15 cellular contexts compared by ENCODE assay signal in the genomic region with DNA sequence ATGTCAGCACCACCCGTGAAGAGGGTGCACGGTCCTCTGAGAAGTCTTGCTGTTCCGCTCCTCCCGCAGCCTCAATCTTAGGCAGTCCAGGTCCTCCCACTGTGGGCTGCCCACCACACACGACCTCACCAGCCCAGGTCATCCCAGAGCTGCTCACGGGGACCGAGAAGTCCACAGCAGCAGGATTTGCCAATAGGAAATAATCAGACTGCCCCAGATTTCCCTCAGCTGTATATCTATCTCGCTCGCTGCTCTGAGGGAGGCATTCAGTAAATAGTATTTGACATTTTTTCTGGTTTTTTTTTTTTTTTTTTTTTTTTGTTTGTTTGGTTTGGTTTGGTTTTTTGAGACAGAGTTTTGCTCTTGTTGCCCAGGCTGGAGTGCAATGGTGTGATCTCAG.
DNase-seq lines count a peak whose midpoint lies in the region; ATAC-seq and TF ChIP-seq lines count a peak whose summit lies in the region.
"Had no signal": no experiment of that assay in that cellular context is flagged by ENCODE, and none has a peak within 500 bp of the region (broad histone marks: within the 10 kb centered on the region; RNA-seq: fewer than 3 reads in every experiment).

No MANE protein-coding gene starts in this region.

- no peaks in the 10 kb centered on the region for H3K27me3 ChIP-seq in heart right ventricle
- no peaks in the 10 kb centered on the region for H3K27me3 ChIP-seq in esophagus (ENCODE audit: control insufficient read depth in 1 of 2, insufficient read depth in 2 of 2, low read length in 2 of 2)
- no peaks in the 10 kb centered on the region for H3K27me3 ChIP-seq in trophoblast cell (ENCODE audit: insufficient read depth, low read length)
- H3K27me3 ChIP-seq: tibial artery had no signal

- peak overlapping the region; percentile 54 for H2BK5ac ChIP-seq in trophoblast cell (ENCODE audit: low read depth, low read length, poor library complexity)

- peak overlapping the region; percentile 83 for H2AK5ac ChIP-seq in trophoblast cell (ENCODE audit: low read length)

- H3K27me3 Mint-ChIP-seq in T-helper 2 cell treated with Interferon-gamma antibody and Interleukin-4, amounts not matched to agents 5 μg/mL and 100 μg/mL, for 36 hours (ENCODE audit: low read depth), result peaks cover 10% of the 10 kb centered on the region

- no peaks in the 10 kb centered on the region for H3K4me1 Mint-ChIP-seq in stimulated activated effector memory CD8-positive, alpha-beta T cell treated with anti-CD3 and anti-CD28 coated beads, Interleukin-12 subunit alpha, Interleukin-12 subunit beta, amount 100 ng/mL, for 72 hours
- H3K4me1 Mint-ChIP-seq in T-helper 2 cell treated with Interferon-gamma antibody and Interleukin-4, amounts not matched to agents 5 μg/mL and 100 μg/mL, for 36 hours (ENCODE audit: low read depth), result no peaks in the 10 kb centered on the region
- H3K4me1 Mint-ChIP-seq: activated naive CD8-positive, alpha-beta T cell treated with anti-CD3 and anti-CD28 coated beads for 36 hours had no signal

- H3K9me3 Mint-ChIP-seq in stimulated activated effector memory CD8-positive, alpha-beta T cell treated with anti-CD3 and anti-CD28 coated beads, Interleukin-12 subunit alpha, Interleukin-12 subunit beta, amount 100 ng/mL, for 72 hours, result no peaks in the 10 kb centered on the region
- H3K9me3 Mint-ChIP-seq in T-helper 2 cell treated with Interferon-gamma antibody and Interleukin-4, amounts not matched to agents 5 μg/mL and 100 μg/mL, for 36 hours, result no peaks in the 10 kb centered on the region
- H3K9me3 Mint-ChIP-seq: activated naive CD8-positive, alpha-beta T cell treated with anti-CD3 and anti-CD28 coated beads for 36 hours had no signal

- peak overlapping the region; percentile 84 for H4K8ac ChIP-seq in trophoblast cell (ENCODE audit: low read depth, low read length)

- TF ChIP-seq CTCF in heart right ventricle (IDR thresholded peaks at IDR 0.05), result no peak

- peak overlapping the region; percentile 84 for H3K4ac ChIP-seq in trophoblast cell (ENCODE audit: low read depth, low read length)

- H3K27ac Mint-ChIP-seq in stimulated activated effector memory CD8-positive, alpha-beta T cell treated with anti-CD3 and anti-CD28 coated beads, Interleukin-12 subunit alpha, Interleukin-12 subunit beta, amount 100 ng/mL, for 72 hours, result no peak overlapping the region
- no peak overlapping the region for H3K27ac Mint-ChIP-seq in T-helper 2 cell treated with Interferon-gamma antibody and Interleukin-4, amounts not matched to agents 5 μg/mL and 100 μg/mL, for 36 hours
- H3K27ac Mint-ChIP-seq: activated naive CD8-positive, alpha-beta T cell treated with anti-CD3 and anti-CD28 coated beads for 36 hours had no signal

- H3K4me1 ChIP-seq in heart right ventricle (peaks cover 0 to 47% (median 31%) of the 10 kb centered on the region in 9 donors), esophagus (ENCODE audit: control insufficient read depth in 2 of 2, insufficient read depth in 2 of 2, low read length in 1 of 2) (peaks cover 11 to 12% of the 10 kb centered on the region in 2 donors), trophoblast cell (ENCODE audit: control insufficient read depth in 1 of 2, insufficient read depth in 2 of 2, low read length in 2 of 2) (peaks cover 11 to 12% of the 10 kb centered on the region in 2 experiments)

- peak overlapping the region; percentile 5 for H3K4me2 ChIP-seq in trophoblast cell (ENCODE audit: low read length)

- H3K23ac ChIP-seq in trophoblast cell (ENCODE audit: low read length), result no peak overlapping the region

- H3K36me3 ChIP-seq in heart right ventricle (no peaks in the 10 kb centered on the region), esophagus (ENCODE audit: control insufficient read depth in 2 of 2, insufficient read depth in 2 of 2, low read length in 1 of 2) (no peaks in the 10 kb centered on the region), trophoblast cell (ENCODE audit: control insufficient read depth in 1 of 2, insufficient read depth in 2 of 2, low read length in 2 of 2) (no peaks in the 10 kb centered on the region)
- H3K36me3 ChIP-seq: tibial artery had no signal

- intact Hi-C loops in heart right ventricle (cut with DNase I) (loop anchor here in 6 of 10 donors (5.0 to 10.0 kb wide), 5 partner anchors 82 to 166 kb away; partner anchors contain the start of gene STOX2 (in 3 of the 6)), Right ventricle myocardium superior (cut with DNase I) (no loop called here)

- H3K4me3 ChIP-seq in heart right ventricle, result peak overlapping the region in 9 of 10 donors; percentile 10 to 60 (median 47)
- no peak overlapping the region for H3K4me3 ChIP-seq in esophagus (ENCODE audit: low read depth in 1 of 2, low read length in 2 of 2)
- no peak overlapping the region for H3K4me3 ChIP-seq in trophoblast cell (ENCODE audit: low read depth, low read length)
- H3K4me3 ChIP-seq: K562 had no signal

- H3K27ac ChIP-seq in heart right ventricle (peak overlapping the region; percentile 74 to 93 (median 84)), esophagus (ENCODE audit: low read depth in 2 of 2, low read length in 1 of 2) (peak overlapping the region; percentile 87 to 89), trophoblast cell (ENCODE audit: low read depth, low read length) (peak overlapping the region; percentile 27)

- peak overlapping the region; percentile 89 for H3K18ac ChIP-seq in trophoblast cell (ENCODE audit: low read length)

- 60 to 67% methylated on average over 9 of the region's 9 CpGs for WGBS in heart right ventricle, 2 donors
- WGBS in esophagus, 2 donors, result 66% methylated on average over 9 of the region's 9 CpGs
- no CpG with 5 or more reads among the region's 9 CpGs for WGBS in trophoblast cell (ENCODE audit: extremely low coverage, insufficient coverage, insufficient read length)

- peak overlapping the region; percentile 96 for H2AFZ ChIP-seq in trophoblast cell (ENCODE audit: insufficient read depth, low read length, poor library complexity)

- H3K9me3 ChIP-seq in heart right ventricle, result no peaks in the 10 kb centered on the region
- H3K9me3 ChIP-seq in esophagus (ENCODE audit: control insufficient read depth in 2 of 2, insufficient read depth in 1 of 2, low read depth in 1 of 2, low read length in 1 of 2), result no peaks in the 10 kb centered on the region
- no peaks in the 10 kb centered on the region for H3K9me3 ChIP-seq in trophoblast cell (ENCODE audit: insufficient read depth, low read depth, low read length)
- H3K9me3 ChIP-seq: tibial artery had no signal

- peak overlapping the region; percentile 95 for H2BK12ac ChIP-seq in trophoblast cell (ENCODE audit: low read length)

- peaks cover 20% of the 10 kb centered on the region for H3K79me1 ChIP-seq in trophoblast cell (ENCODE audit: low read length)

- H3K9ac ChIP-seq in trophoblast cell (ENCODE audit: low read length), result no peak overlapping the region

- peak overlapping the region; percentile 81 for H3K14ac ChIP-seq in trophoblast cell (ENCODE audit: low read length)

- DNase-seq in heart right ventricle (no peak), Right ventricle myocardium superior (no peak), trophoblast cell (no peak), nucleus accumbens (lab: John Stamatoyannopoulos, UW) (no peak)
- no peak for DNase-seq in stimulated activated effector memory CD8-positive, alpha-beta T cell treated with anti-CD3 and anti-CD28 coated beads, Interleukin-12 subunit alpha, Interleukin-12 subunit beta, amount 100 ng/mL, for 72 hours (ENCODE audit: low spot score in 2 of 2)
- no peak for DNase-seq in activated CD4-positive, alpha-beta T cell treated with anti-CD3 and anti-CD28 coated beads, Interleukin-2, amount 50 U/mL, for 4 hours
- DNase-seq in T-helper 2 cell treated with Interferon-gamma antibody and Interleukin-4, amounts not matched to agents 5 μg/mL and 100 μg/mL, for 36 hours (ENCODE audit: low spot score), result no peak
- DNase-seq: activated naive CD8-positive, alpha-beta T cell treated with anti-CD3 and anti-CD28 coated beads for 36 hours; DMS153; foreskin melanocyte; NCI-H1694; NCI-H774; tibial artery had no signal

- no peaks in the 10 kb centered on the region for H3K36me3 Mint-ChIP-seq in stimulated activated effector memory CD8-positive, alpha-beta T cell treated with anti-CD3 and anti-CD28 coated beads, Interleukin-12 subunit alpha, Interleukin-12 subunit beta, amount 100 ng/mL, for 72 hours
- H3K36me3 Mint-ChIP-seq in T-helper 2 cell treated with Interferon-gamma antibody and Interleukin-4, amounts not matched to agents 5 μg/mL and 100 μg/mL, for 36 hours (ENCODE audit: low read depth), result no peaks in the 10 kb centered on the region
- H3K36me3 Mint-ChIP-seq: activated naive CD8-positive, alpha-beta T cell treated with anti-CD3 and anti-CD28 coated beads for 36 hours had no signal

- H3K79me2 ChIP-seq in trophoblast cell (ENCODE audit: control insufficient read depth, insufficient read depth, low read length, poor library complexity), result peaks cover 5% of the 10 kb centered on the region

- ATAC-seq in heart right ventricle (peak in 2 of 8 donors; percentile 9 to 21), Right ventricle myocardium superior (ENCODE audit: poor library complexity) (no peak)
- ATAC-seq in stimulated activated effector memory CD8-positive, alpha-beta T cell treated with anti-CD3 and anti-CD28 coated beads, Interleukin-12 subunit alpha, Interleukin-12 subunit beta, amount 100 ng/mL, for 72 hours, result no peak

- H4K12ac ChIP-seq in trophoblast cell (ENCODE audit: low read depth, low read length), result peak overlapping the region; percentile 70

- H4K91ac ChIP-seq in trophoblast cell (ENCODE audit: low read depth, low read length), result peak overlapping the region; percentile 81

- H2BK120ac ChIP-seq in trophoblast cell (ENCODE audit: insufficient read depth, low read length, poor library complexity), result peak overlapping the region; percentile 70

- no peak overlapping the region for H3K4me3 Mint-ChIP-seq in stimulated activated effector memory CD8-positive, alpha-beta T cell treated with anti-CD3 and anti-CD28 coated beads, Interleukin-12 subunit alpha, Interleukin-12 subunit beta, amount 100 ng/mL, for 72 hours
- no peak overlapping the region for H3K4me3 Mint-ChIP-seq in T-helper 2 cell treated with Interferon-gamma antibody and Interleukin-4, amounts not matched to agents 5 μg/mL and 100 μg/mL, for 36 hours
- H3K4me3 Mint-ChIP-seq: activated naive CD8-positive, alpha-beta T cell treated with anti-CD3 and anti-CD28 coated beads for 36 hours had no signal

Comparison
In these comparisons a context has a peak if more than half of its experiments do, and no peak if none do; other contexts are left out.
1. H3K27ac ChIP-seq: peak in every context shown above with its lines; median percentile 88 in esophagus; 84 in heart right ventricle; 27 in trophoblast cell.
2. H3K4me3 ChIP-seq: peak in heart right ventricle (9 of 10); none in esophagus (0 of 2) and trophoblast cell (single experiment).